Comparison of ENCODE assay signal across 9 cellular contexts in the genomic region with DNA sequence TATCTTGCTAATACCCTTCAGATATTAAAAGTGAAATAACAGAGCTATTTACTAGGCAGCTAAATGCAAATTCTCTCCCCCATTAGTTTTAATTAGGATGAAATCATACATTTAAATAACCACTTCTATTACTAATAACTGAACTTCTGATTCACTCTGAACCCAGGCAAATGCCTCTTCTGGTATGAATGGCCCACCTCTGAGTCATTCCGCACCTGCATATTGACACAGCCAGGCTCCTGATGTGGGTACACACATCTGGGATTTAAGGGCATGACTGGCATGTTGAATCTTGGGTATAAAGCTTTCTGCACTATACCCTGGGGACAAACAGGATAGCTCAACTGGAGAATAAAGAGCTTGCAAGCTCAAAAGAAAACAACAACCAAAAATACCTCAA.
DNase-seq lines count a peak whose midpoint lies in the region; ATAC-seq lines count a peak whose summit lies in the region.
"Had no signal": no experiment of that assay in that cellular context is flagged by ENCODE, and none has a peak within 500 bp of the region (broad histone marks: within the 10 kb centered on the region; RNA-seq: fewer than 3 reads in every experiment).

No MANE protein-coding gene starts in this region.

- peak; percentile 64 for ATAC-seq in HG02571 (IDR thresholded peaks at IDR 0.05; ENCODE audit: unreplicated experiment)
- ATAC-seq: K562 had no signal

- peak; percentile 37 for DNase-seq in NCI-H82 (lab: John Stamatoyannopoulos, UW)
- DNase-seq in NCI-H82 treated with DMSO at 0.1 percent for 48 hours (lab: John Stamatoyannopoulos, UW; ENCODE audit: unreplicated experiment) = no peak
- DNase-seq in NCI-H2171 treated with DMSO at 0.1 percent for 48 hours (lab: John Stamatoyannopoulos, UW) = peak; percentile 59
- peak; percentile 57 for DNase-seq in stimulated activated CD4-positive, alpha-beta T cell treated with anti-CD3 and anti-CD28 coated beads, Interleukin-1b, Interleukin-23, amount 100 ng/mL, for 48 hours
- DNase-seq in NCI-H1930 (lab: John Stamatoyannopoulos, UW) = no peak
- DNase-seq in LoVo (ENCODE audit: low spot score) = no peak
- DNase-seq in NCI-H510A treated with DMSO at 0.1 percent for 48 hours (lab: John Stamatoyannopoulos, UW) = no peak

Comparison
In these comparisons a context has a peak if more than half of its experiments do, and no peak if none do; other contexts are left out.
1. DNase-seq: peak in NCI-H82 (single experiment), NCI-H2171 treated with DMSO at 0.1 percent for 48 hours (single experiment) and stimulated activated CD4-positive, alpha-beta T cell treated with anti-CD3 and anti-CD28 coated beads, Interleukin-1b, Interleukin-23, amount 100 ng/mL, for 48 hours (single experiment); none in NCI-H82 treated with DMSO at 0.1 percent for 48 hours (single experiment), NCI-H1930 (0 of 2), LoVo (single experiment) and NCI-H510A treated with DMSO at 0.1 percent for 48 hours (single experiment).